In the genomic region with DNA sequence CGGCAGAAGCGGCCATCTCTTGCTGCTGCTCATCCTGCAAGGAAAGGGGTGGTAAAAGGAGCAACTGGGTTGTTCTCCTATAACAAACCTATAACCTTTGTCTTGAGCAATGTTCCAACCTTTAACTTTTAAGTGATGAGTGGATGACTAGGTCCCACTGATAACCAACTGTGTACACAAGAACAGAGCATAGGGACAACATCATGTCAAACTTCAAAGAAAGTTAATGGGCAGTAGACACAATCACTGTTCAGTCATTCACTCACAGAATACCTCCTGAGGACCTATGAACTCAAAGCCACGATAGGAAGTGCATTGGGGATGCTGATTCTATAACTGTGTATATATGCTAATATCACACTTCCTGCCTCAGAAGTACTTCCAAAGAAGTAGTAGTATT, we compare ENCODE assay signal across 1 cellular context.
A peak's percentile ranks its signal among the peaks of the same experiment; 100 is the strongest.
TF ChIP-seq lines count a peak whose summit lies in the region.

No MANE protein-coding gene starts in this region.

TF ChIP-seq in HepG2, 621 proteins besides CTCF, POLR2A, EP300 and RAD21 (continued from another document and continues in another):
- TF ChIP-seq, protein P1, sequence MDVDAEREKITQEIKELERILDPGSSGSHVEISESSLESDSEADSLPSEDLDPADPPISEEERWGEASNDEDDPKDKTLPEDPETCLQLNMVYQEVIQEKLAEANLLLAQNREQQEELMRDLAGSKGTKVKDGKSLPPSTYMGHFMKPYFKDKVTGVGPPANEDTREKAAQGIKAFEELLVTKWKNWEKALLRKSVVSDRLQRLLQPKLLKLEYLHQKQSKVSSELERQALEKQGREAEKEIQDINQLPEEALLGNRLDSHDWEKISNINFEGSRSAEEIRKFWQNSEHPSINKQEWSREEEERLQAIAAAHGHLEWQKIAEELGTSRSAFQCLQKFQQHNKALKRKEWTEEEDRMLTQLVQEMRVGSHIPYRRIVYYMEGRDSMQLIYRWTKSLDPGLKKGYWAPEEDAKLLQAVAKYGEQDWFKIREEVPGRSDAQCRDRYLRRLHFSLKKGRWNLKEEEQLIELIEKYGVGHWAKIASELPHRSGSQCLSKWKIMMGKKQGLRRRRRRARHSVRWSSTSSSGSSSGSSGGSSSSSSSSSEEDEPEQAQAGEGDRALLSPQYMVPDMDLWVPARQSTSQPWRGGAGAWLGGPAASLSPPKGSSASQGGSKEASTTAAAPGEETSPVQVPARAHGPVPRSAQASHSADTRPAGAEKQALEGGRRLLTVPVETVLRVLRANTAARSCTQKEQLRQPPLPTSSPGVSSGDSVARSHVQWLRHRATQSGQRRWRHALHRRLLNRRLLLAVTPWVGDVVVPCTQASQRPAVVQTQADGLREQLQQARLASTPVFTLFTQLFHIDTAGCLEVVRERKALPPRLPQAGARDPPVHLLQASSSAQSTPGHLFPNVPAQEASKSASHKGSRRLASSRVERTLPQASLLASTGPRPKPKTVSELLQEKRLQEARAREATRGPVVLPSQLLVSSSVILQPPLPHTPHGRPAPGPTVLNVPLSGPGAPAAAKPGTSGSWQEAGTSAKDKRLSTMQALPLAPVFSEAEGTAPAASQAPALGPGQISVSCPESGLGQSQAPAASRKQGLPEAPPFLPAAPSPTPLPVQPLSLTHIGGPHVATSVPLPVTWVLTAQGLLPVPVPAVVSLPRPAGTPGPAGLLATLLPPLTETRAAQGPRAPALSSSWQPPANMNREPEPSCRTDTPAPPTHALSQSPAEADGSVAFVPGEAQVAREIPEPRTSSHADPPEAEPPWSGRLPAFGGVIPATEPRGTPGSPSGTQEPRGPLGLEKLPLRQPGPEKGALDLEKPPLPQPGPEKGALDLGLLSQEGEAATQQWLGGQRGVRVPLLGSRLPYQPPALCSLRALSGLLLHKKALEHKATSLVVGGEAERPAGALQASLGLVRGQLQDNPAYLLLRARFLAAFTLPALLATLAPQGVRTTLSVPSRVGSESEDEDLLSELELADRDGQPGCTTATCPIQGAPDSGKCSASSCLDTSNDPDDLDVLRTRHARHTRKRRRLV (CRISPR knock-in tag; IDR thresholded peaks at IDR 0.05), result no peak
- TF ChIP-seq, protein P2, sequence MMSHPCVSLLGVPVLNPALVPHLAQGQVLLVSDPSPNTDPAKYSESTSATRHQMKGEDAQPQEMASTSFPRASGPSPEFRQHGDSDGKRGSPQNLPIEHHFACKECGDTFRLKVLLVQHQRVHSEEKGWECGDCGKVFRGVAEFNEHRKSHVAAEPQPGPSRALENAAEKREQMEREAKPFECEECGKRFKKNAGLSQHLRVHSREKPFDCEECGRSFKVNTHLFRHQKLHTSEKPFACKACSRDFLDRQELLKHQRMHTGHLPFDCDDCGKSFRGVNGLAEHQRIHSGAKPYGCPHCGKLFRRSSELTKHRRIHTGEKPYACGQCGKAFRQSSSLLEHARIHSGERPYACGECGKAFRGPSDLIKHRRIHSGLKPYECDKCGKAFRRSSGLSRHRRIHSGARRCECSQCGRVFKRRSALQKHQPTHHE (CRISPR knock-in tag; IDR thresholded peaks at IDR 0.05; ENCODE audit: borderline replicate concordance), result no peak
- TF ChIP-seq GTF2F1 (IDR thresholded peaks at IDR 0.05; ENCODE audit: low read length) (no peak), DNMT3B (CRISPR knock-in tag; conservative IDR thresholded peaks at IDR 0.05) (no peak), ZSCAN22 (CRISPR knock-in tag; IDR thresholded peaks at IDR 0.05) (no peak), KAT7 (CRISPR knock-in tag; IDR thresholded peaks at IDR 0.05; ENCODE audit: borderline replicate concordance) (no peak), TBX2 (CRISPR knock-in tag; IDR thresholded peaks at IDR 0.05; ENCODE audit: borderline replicate concordance) (peak; percentile 96), TEAD2 (CRISPR knock-in tag; IDR thresholded peaks at IDR 0.05) (no peak), ELF1 (CRISPR knock-in tag; IDR thresholded peaks at IDR 0.05) (peak; percentile 24; the same call in 1 of the 2 replicates), STAG1 (CRISPR knock-in tag; IDR thresholded peaks at IDR 0.05) (no peak), GATA4 (IDR thresholded peaks at IDR 0.05; ENCODE audit: borderline replicate concordance, low read depth) (peak; percentile 90; the same call in 1 of the 2 replicates), ZSCAN29 (CRISPR knock-in tag; conservative IDR thresholded peaks at IDR 0.05) (no peak; the same call in 1 of the 2 replicates), ZNF614 (CRISPR knock-in tag; IDR thresholded peaks at IDR 0.05; ENCODE audit: borderline replicate concordance) (peak; percentile 86), PCBP2 (optimal IDR thresholded peaks at IDR 0.05; ENCODE audit: low read depth, low read length, poor library complexity, severe bottlenecking) (no peak), ZNF430 (CRISPR knock-in tag; IDR thresholded peaks at IDR 0.05) (no peak), BRCA1 (CRISPR knock-in tag; IDR thresholded peaks at IDR 0.05) (no peak), ZBTB7B (CRISPR knock-in tag; IDR thresholded peaks at IDR 0.05) (no peak; the same call in 1 of the 2 replicates), CC2D1A (CRISPR knock-in tag; IDR thresholded peaks at IDR 0.05) (no peak), WIZ (CRISPR knock-in tag; IDR thresholded peaks at IDR 0.05) (no peak), ARID2 (CRISPR knock-in tag; IDR thresholded peaks at IDR 0.05; ENCODE audit: borderline replicate concordance) (peak; percentile 89), TP53 (CRISPR knock-in tag; conservative IDR thresholded peaks at IDR 0.05) (0 out of 2 replicates have a peak, but pooled peaks have one; percentile 17), ZSCAN30 (CRISPR knock-in tag; IDR thresholded peaks at IDR 0.05) (no peak), RBAK (CRISPR knock-in tag; IDR thresholded peaks at IDR 0.05) (no peak), CBX5 (CRISPR knock-in tag; IDR thresholded peaks at IDR 0.05; ENCODE audit: borderline replicate concordance) (peak; percentile 42; the same call in 1 of the 2 replicates), RARA (CRISPR knock-in tag; IDR thresholded peaks at IDR 0.05) (peak; percentile 90), ZC3H4 (CRISPR knock-in tag; IDR thresholded peaks at IDR 0.05; ENCODE audit: borderline replicate concordance) (no peak), SMARCC2 (IDR thresholded peaks at IDR 0.05) (no peak), ETV5 (CRISPR knock-in tag; IDR thresholded peaks at IDR 0.05; ENCODE audit: borderline replicate concordance) (peak; percentile 95), KMT2A (CRISPR knock-in tag; IDR thresholded peaks at IDR 0.05) (no peak), ZNF891 (CRISPR knock-in tag; IDR thresholded peaks at IDR 0.05) (no peak), FOXA3 (CRISPR knock-in tag; IDR thresholded peaks at IDR 0.05) (peak; percentile 98), SNAPC2 (CRISPR knock-in tag; IDR thresholded peaks at IDR 0.05) (peak; percentile 84), PCBP1 (IDR thresholded peaks at IDR 0.05; ENCODE audit: borderline replicate concordance, low read depth, low read length) (no peak), ZNF670 (CRISPR knock-in tag; IDR thresholded peaks at IDR 0.05; ENCODE audit: borderline replicate concordance) (peak; percentile 65; the same call in 1 of the 2 replicates), AKAP8 (CRISPR knock-in tag; IDR thresholded peaks at IDR 0.05) (no peak), ZNF33A (CRISPR knock-in tag; IDR thresholded peaks at IDR 0.05; ENCODE audit: borderline replicate concordance) (no peak), FOXK2 (IDR thresholded peaks at IDR 0.05) (peak; percentile 68), KDM6A (CRISPR knock-in tag; IDR thresholded peaks at IDR 0.05; ENCODE audit: low read depth) (no peak), NFRKB (IDR thresholded peaks at IDR 0.05) (no peak), NAIF1 (CRISPR knock-in tag; IDR thresholded peaks at IDR 0.05; ENCODE audit: borderline replicate concordance) (no peak), ZNF264 (CRISPR knock-in tag; IDR thresholded peaks at IDR 0.05) (peak; percentile 33; the same call in 1 of the 2 replicates), ZFAT (CRISPR knock-in tag; conservative IDR thresholded peaks at IDR 0.05) (no peak)
- TF ChIP-seq, protein P3, sequence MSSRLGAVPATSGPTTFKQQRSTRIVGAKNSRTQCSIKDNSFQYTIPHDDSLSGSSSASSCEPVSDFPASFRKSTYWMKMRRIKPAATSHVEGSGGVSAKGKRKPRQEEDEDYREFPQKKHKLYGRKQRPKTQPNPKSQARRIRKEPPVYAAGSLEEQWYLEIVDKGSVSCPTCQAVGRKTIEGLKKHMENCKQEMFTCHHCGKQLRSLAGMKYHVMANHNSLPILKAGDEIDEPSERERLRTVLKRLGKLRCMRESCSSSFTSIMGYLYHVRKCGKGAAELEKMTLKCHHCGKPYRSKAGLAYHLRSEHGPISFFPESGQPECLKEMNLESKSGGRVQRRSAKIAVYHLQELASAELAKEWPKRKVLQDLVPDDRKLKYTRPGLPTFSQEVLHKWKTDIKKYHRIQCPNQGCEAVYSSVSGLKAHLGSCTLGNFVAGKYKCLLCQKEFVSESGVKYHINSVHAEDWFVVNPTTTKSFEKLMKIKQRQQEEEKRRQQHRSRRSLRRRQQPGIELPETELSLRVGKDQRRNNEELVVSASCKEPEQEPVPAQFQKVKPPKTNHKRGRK (CRISPR knock-in tag; IDR thresholded peaks at IDR 0.05), result no peak
- TF ChIP-seq, protein P4, sequence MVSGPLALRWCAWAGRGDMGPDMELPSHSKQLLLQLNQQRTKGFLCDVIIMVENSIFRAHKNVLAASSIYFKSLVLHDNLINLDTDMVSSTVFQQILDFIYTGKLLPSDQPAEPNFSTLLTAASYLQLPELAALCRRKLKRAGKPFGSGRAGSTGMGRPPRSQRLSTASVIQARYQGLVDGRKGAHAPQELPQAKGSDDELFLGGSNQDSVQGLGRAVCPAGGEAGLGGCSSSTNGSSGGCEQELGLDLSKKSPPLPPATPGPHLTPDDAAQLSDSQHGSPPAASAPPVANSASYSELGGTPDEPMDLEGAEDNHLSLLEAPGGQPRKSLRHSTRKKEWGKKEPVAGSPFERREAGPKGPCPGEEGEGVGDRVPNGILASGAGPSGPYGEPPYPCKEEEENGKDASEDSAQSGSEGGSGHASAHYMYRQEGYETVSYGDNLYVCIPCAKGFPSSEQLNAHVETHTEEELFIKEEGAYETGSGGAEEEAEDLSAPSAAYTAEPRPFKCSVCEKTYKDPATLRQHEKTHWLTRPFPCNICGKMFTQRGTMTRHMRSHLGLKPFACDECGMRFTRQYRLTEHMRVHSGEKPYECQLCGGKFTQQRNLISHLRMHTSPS (CRISPR knock-in tag; IDR thresholded peaks at IDR 0.05; ENCODE audit: low read depth), result no peak
- TF ChIP-seq, protein P5, sequence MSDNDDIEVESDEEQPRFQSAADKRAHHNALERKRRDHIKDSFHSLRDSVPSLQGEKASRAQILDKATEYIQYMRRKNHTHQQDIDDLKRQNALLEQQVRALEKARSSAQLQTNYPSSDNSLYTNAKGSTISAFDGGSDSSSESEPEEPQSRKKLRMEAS (IDR thresholded peaks at IDR 0.05), result peak; percentile 63; the same call in 1 of the 2 replicates
- TF ChIP-seq, protein P6, sequence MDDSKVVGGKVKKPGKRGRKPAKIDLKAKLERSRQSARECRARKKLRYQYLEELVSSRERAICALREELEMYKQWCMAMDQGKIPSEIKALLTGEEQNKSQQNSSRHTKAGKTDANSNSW (CRISPR knock-in tag; IDR thresholded peaks at IDR 0.05; ENCODE audit: borderline replicate concordance), result no peak
- TF ChIP-seq, protein P7, sequence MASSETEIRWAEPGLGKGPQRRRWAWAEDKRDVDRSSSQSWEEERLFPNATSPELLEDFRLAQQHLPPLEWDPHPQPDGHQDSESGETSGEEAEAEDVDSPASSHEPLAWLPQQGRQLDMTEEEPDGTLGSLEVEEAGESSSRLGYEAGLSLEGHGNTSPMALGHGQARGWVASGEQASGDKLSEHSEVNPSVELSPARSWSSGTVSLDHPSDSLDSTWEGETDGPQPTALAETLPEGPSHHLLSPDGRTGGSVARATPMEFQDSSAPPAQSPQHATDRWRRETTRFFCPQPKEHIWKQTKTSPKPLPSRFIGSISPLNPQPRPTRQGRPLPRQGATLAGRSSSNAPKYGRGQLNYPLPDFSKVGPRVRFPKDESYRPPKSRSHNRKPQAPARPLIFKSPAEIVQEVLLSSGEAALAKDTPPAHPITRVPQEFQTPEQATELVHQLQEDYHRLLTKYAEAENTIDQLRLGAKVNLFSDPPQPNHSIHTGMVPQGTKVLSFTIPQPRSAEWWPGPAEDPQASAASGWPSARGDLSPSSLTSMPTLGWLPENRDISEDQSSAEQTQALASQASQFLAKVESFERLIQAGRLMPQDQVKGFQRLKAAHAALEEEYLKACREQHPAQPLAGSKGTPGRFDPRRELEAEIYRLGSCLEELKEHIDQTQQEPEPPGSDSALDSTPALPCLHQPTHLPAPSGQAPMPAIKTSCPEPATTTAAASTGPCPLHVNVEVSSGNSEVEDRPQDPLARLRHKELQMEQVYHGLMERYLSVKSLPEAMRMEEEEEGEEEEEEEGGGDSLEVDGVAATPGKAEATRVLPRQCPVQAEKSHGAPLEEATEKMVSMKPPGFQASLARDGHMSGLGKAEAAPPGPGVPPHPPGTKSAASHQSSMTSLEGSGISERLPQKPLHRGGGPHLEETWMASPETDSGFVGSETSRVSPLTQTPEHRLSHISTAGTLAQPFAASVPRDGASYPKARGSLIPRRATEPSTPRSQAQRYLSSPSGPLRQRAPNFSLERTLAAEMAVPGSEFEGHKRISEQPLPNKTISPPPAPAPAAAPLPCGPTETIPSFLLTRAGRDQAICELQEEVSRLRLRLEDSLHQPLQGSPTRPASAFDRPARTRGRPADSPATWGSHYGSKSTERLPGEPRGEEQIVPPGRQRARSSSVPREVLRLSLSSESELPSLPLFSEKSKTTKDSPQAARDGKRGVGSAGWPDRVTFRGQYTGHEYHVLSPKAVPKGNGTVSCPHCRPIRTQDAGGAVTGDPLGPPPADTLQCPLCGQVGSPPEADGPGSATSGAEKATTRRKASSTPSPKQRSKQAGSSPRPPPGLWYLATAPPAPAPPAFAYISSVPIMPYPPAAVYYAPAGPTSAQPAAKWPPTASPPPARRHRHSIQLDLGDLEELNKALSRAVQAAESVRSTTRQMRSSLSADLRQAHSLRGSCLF (CRISPR knock-in tag; IDR thresholded peaks at IDR 0.05; ENCODE audit: borderline replicate concordance), result no peak
- TF ChIP-seq, protein P8, sequence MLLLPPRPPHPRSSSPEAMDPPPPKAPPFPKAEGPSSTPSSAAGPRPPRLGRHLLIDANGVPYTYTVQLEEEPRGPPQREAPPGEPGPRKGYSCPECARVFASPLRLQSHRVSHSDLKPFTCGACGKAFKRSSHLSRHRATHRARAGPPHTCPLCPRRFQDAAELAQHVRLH (CRISPR knock-in tag; IDR thresholded peaks at IDR 0.05; ENCODE audit: borderline replicate concordance, low read depth), result peak; percentile 58; the same call in 1 of the 2 replicates
